Comparison of ENCODE assay signal across 8 cellular contexts in the genomic region with DNA sequence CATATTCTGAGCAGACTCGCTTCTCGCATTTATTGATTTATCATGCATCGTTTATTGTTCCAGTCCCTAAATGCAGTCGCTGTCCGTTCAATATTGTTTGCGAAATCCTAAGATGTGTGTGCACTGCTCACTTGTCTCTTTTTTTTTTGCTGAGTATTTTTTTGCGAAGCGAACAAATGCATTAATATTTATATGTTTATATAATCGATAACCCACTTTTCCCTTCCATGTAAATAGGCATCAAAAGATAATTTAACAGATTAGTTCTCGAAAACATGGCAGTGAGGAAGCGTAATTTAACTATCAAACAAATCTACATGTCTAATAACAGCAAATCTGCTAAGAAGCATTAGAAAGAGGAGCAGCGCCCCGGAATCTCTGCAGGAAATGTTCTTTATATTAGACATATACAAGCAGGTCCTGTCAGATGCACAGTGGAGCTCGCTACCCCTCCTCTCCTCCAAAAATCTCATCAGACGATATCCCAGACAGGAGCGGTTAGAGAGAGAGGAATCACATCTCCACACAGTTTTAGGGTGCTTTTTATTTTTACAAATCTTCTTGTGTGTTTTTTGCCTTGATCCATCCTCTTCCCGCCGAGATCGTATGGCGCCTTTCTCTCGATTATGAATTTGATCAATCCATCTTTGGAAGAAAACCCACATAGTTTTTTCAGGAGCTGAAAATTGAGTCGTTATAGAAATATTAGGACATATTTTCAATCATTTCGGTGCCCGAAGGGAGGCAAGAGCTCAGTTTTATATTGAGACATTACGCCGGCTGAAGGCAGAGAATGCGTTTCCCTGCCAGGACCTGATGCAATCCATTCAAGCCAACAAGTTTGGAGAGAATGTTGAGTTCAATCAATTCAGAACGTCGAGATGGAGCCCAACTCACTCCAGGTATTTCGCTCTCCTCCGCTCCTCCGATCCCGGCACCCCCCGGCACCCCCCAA. TPM values are rescaled to one million over a fixed set of nuclear protein-coding genes. Genes with fewer than 3 reads are reported as not detected.
DNase-seq lines count a peak whose midpoint lies in the region; ATAC-seq and TF ChIP-seq lines count a peak whose summit lies in the region.

A gene with protein sequence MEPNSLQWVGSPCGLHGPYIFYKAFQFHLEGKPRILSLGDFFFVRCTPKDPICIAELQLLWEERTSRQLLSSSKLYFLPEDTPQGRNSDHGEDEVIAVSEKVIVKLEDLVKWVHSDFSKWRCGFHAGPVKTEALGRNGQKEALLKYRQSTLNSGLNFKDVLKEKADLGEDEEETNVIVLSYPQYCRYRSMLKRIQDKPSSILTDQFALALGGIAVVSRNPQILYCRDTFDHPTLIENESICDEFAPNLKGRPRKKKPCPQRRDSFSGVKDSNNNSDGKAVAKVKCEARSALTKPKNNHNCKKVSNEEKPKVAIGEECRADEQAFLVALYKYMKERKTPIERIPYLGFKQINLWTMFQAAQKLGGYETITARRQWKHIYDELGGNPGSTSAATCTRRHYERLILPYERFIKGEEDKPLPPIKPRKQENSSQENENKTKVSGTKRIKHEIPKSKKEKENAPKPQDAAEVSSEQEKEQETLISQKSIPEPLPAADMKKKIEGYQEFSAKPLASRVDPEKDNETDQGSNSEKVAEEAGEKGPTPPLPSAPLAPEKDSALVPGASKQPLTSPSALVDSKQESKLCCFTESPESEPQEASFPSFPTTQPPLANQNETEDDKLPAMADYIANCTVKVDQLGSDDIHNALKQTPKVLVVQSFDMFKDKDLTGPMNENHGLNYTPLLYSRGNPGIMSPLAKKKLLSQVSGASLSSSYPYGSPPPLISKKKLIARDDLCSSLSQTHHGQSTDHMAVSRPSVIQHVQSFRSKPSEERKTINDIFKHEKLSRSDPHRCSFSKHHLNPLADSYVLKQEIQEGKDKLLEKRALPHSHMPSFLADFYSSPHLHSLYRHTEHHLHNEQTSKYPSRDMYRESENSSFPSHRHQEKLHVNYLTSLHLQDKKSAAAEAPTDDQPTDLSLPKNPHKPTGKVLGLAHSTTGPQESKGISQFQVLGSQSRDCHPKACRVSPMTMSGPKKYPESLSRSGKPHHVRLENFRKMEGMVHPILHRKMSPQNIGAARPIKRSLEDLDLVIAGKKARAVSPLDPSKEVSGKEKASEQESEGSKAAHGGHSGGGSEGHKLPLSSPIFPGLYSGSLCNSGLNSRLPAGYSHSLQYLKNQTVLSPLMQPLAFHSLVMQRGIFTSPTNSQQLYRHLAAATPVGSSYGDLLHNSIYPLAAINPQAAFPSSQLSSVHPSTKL (plus strand): TSS at position 871 of the 955 bp plus-strand sequence. CDS start 11 bp downstream, at position 882.

- H3K4me1 ChIP-seq in SJCRH30 (peaks cover 8% of the 10 kb centered on the region; the same call in 1 of the 2 replicates), heart left ventricle (peaks cover 2 to 57% (median 26%) of the 10 kb centered on the region in 12 donors)

- peak; percentile 74 for DNase-seq in DMS 273 (lab: John Stamatoyannopoulos, UW; ENCODE audit: unreplicated experiment)
- peak; percentile 47 for DNase-seq in HuH-7.5 (ENCODE audit: low spot score)
- peak; percentile 57 to 73 for DNase-seq in SJCRH30
- DNase-seq in heart left ventricle = peak in 3 of 5 donors; percentile 47 to 54 (median 54)
- DNase-seq in omental fat pad (ENCODE audit: low spot score) = peak; percentile 51

- ATAC-seq in heart left ventricle (no peak), omental fat pad (ENCODE audit: low FRiP score) (no peak), HG02970 (IDR thresholded peaks at IDR 0.05; ENCODE audit: low FRiP score, unreplicated experiment) (no peak), GM18498 (IDR thresholded peaks at IDR 0.05; ENCODE audit: unreplicated experiment) (no peak)

- 0 to 1% (median 1%) methylated on average over 34 of the region's 34 CpGs for WGBS in heart left ventricle, 4 donors

- H3K9me3 ChIP-seq in SJCRH30 (replicated peaks) (no peaks in the 10 kb centered on the region), heart left ventricle (no peaks in the 10 kb centered on the region)

- H3K27me3 ChIP-seq in SJCRH30 (no peaks in the 10 kb centered on the region), heart left ventricle (no peaks in the 10 kb centered on the region)

- H3K27ac ChIP-seq in SJCRH30 (peak within 1 kb of the TSS; percentile 98), angular gyrus (ENCODE audit: low read depth, low read length) (peak within 1 kb of the TSS; percentile 88), heart left ventricle (peak within 1 kb of the TSS; percentile 89 to 100 (median 94))

- H3K4me3 ChIP-seq in SJCRH30 (peak within 1 kb of the TSS; percentile 73), heart left ventricle (peak within 1 kb of the TSS; percentile 50 to 92 (median 82))

- intact Hi-C loops in heart left ventricle (cut with DNase I) = loop anchor here in 9 of 10 donors (5.0 to 10.0 kb wide), 9 partner anchors 36 to 136 kb away; no protein-coding TSS in a partner anchor

- no peak for TF ChIP-seq POLR2A in heart left ventricle (IDR thresholded peaks at IDR 0.05)

- H3K36me3 ChIP-seq in SJCRH30 (no peaks in the 10 kb centered on the region), heart left ventricle (no peaks in the 10 kb centered on the region)

- no peak for TF ChIP-seq CTCF in heart left ventricle (IDR thresholded peaks at IDR 0.05)
- no peak for TF ChIP-seq CTCF in omental fat pad (IDR thresholded peaks at IDR 0.05)

RNA-seq across cellular contexts. Expression of the gene that starts here (rescaled TPM):
- 10.3 and 10.5 TPM in 2 replicates for total RNA-seq in SJCRH30 (2014; rRNA removed; shearing (Covaris generic))
- 10 to 100 TPM; 11.2 to 45.5 (median 29.9) TPM for total RNA-seq in heart left ventricle
- polyA plus RNA-seq in heart left ventricle = 10 to 100 TPM in 1 of 2 donors, 1 to 10 TPM in 1; 4.5 to 15.8 TPM
- total RNA-seq in omental fat pad = 100 to 1,000 TPM in 3 of 4 donors, 10 to 100 TPM in 1; 57.5 to 163 (median 123) TPM
